25 cellular contexts compared by ENCODE assay signal in genomic region chr1:210607361-210607760, GRCh38.
"Had no signal": no experiment of that assay in that cellular context is flagged by ENCODE, and none has a peak within 500 bp of the region (broad histone marks: within the 10 kb centered on the region; RNA-seq: fewer than 3 reads in every experiment).

No MANE protein-coding gene starts in this region.

- H3K4me3 ChIP-seq: cardiac muscle cell, PC-9, SK-N-MC had no signal

- H3K9ac ChIP-seq: KMS-11 had no signal

- DNase-seq: activated B cell treated with CpG ODN at 0.5 μM for 24 hours; activated CD4-positive, alpha-beta T cell treated with anti-CD3 and anti-CD28 coated beads for 1 hour; activated CD4-positive, alpha-beta T cell treated with anti-CD3 and anti-CD28 coated beads, Interleukin-2, amount 10 ng/mL, durations not matched to agents 24 days and 14 days; activated CD4-positive, alpha-beta T cell treated with anti-CD3 and anti-CD28 coated beads, Interleukin-2, amount 50 U/mL, for 48 hours; activated CD8-positive, alpha-beta memory T cell treated with anti-CD3 and anti-CD28 coated beads, Interleukin-2, amount 10 ng/mL, durations not matched to agents 7 days and 5 days; activated gamma-delta T cell treated with Interleukin-2 at 50 U/mL for 16 hours; activated naive CD4-positive, alpha-beta T cell treated with anti-CD3 and anti-CD28 coated beads, Interleukin-2, amount 10 ng/mL, durations not matched to agents 7 days and 5 days; activated naive CD8-positive, alpha-beta T cell treated with anti-CD3 and anti-CD28 coated beads for 36 hours; activated T-cell treated with anti-CD3 and anti-CD28 coated beads, Interleukin-2, amount 50 U/mL, for 48 hours; brain microvascular endothelial cell; MM.1S; NCI-H1105; NCI-H1436; NCI-H1694 treated with DMSO at 0.1 percent for 48 hours; NCI-H2029 treated with DMSO at 0.1 percent for 48 hours; NCI-H446; NCI-H526; PC-9; SIG-M5; T-cell; T-helper 2 cell; T1000 had no signal

- H3K27ac ChIP-seq: brain microvascular endothelial cell, cardiac muscle cell, KMS-11, PC-9, SK-N-MC had no signal

- H3K4me2 ChIP-seq: KMS-11, PC-9 had no signal

- H3K27me3 ChIP-seq: brain microvascular endothelial cell, cardiac muscle cell had no signal

- H2AFZ ChIP-seq: PC-9 had no signal

- H3K36me3 ChIP-seq: brain microvascular endothelial cell, cardiac muscle cell had no signal
